In the genomic region with DNA sequence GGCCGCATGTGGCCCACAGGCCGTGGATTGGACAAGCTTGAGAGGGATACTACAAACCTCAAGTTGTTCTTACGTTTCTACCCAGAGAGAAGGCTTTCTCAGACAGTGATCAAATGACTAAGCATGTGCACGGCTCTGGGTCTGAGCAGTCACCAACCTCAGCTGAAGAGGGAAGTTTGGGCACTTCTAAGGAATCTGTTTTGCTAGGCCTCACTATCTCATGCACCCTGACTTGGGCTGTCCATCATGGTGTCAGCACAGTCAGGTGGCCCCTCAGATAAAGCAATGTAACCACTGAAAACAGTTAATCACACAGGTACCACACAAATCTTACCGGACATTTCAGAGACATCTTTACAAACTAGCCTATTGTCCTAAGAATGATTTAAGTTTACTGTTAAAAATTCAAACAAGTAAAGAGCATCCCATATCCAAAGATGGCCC, we compare ENCODE assay signal across 13 cellular contexts.
DNase-seq lines count a peak whose midpoint lies in the region; ATAC-seq and TF ChIP-seq lines count a peak whose summit lies in the region.
"Had no signal": no experiment of that assay in that cellular context is flagged by ENCODE, and none has a peak within 500 bp of the region (broad histone marks: within the 10 kb centered on the region; RNA-seq: fewer than 3 reads in every experiment).

No MANE protein-coding gene starts in this region.

- H3K4me1 Mint-ChIP-seq in stimulated activated memory B cell treated with anti-CD40 and anti-IgM and Interleukin-4, amounts not matched to agents 10 μg/mL and 1 μg/mL and 100 μg/mL, for 72 hours: peaks cover 79% of the 10 kb centered on the region
- H3K4me1 Mint-ChIP-seq in effector memory CD8-positive, alpha-beta T cell (ENCODE audit: low read depth in 2 of 2): peaks cover 67 to 68% of the 10 kb centered on the region in 2 donors

- intact Hi-C loops in posterior cingulate gyrus (cut with DNase I): no loop called here

- H4K20me1 ChIP-seq in KMS-11 (ENCODE audit: insufficient read depth): no peaks in the 10 kb centered on the region

- H3K36me3 Mint-ChIP-seq in stimulated activated memory B cell treated with anti-CD40 and anti-IgM and Interleukin-4, amounts not matched to agents 10 μg/mL and 1 μg/mL and 100 μg/mL, for 72 hours: no peaks in the 10 kb centered on the region
- H3K36me3 Mint-ChIP-seq in effector memory CD8-positive, alpha-beta T cell (ENCODE audit: insufficient read depth): peaks cover 9% of the 10 kb centered on the region

- H3K4me1 ChIP-seq in KMS-11 (ENCODE audit: low read depth, poor library complexity, severe bottlenecking): peaks cover 64% of the 10 kb centered on the region
- H3K4me1 ChIP-seq: HAP-1 had no signal

- no peaks in the 10 kb centered on the region for H3K9me3 Mint-ChIP-seq in stimulated activated memory B cell treated with anti-CD40 and anti-IgM and Interleukin-4, amounts not matched to agents 10 μg/mL and 1 μg/mL and 100 μg/mL, for 72 hours
- no peaks in the 10 kb centered on the region for H3K9me3 Mint-ChIP-seq in effector memory CD8-positive, alpha-beta T cell

- no peaks in the 10 kb centered on the region for H3K79me2 ChIP-seq in KMS-11 (ENCODE audit: insufficient read depth, low read depth)

- DNase-seq in stimulated activated CD4-positive, alpha-beta T cell treated with anti-CD3 and anti-CD28 coated beads, Interleukin-1b, Interleukin-23, amount 100 ng/mL, for 48 hours: peak; percentile 69
- DNase-seq in stimulated activated CD4-positive, alpha-beta T cell treated with anti-CD3 and anti-CD28 coated beads, Interleukin-2, amount 100 ng/mL, for 48 hours: no peak
- DNase-seq in amniotic epithelial cell (ENCODE audit: low read depth) (peak; percentile 48), posterior cingulate gyrus (no peak)
- DNase-seq in effector memory CD8-positive, alpha-beta T cell: no peak
- no peak for DNase-seq in central memory CD4-positive, alpha-beta T cell
- DNase-seq: CD4-positive, CD25-positive, alpha-beta regulatory T cell; left colon had no signal

- H3K36me3 ChIP-seq in KMS-11 (ENCODE audit: insufficient read depth): no peaks in the 10 kb centered on the region
- H3K36me3 ChIP-seq: HAP-1, SJSA1 had no signal

- peak; percentile 61 for ATAC-seq in stimulated activated memory B cell treated with anti-CD40 and anti-IgM and Interleukin-4, amounts not matched to agents 10 μg/mL and 1 μg/mL and 100 μg/mL, for 72 hours
- ATAC-seq in effector memory CD8-positive, alpha-beta T cell (replicated peaks): no peak
- ATAC-seq: left colon had no signal

- H3K4me2 ChIP-seq in KMS-11: peak overlapping the region; percentile 79

- H3K27ac Mint-ChIP-seq in stimulated activated memory B cell treated with anti-CD40 and anti-IgM and Interleukin-4, amounts not matched to agents 10 μg/mL and 1 μg/mL and 100 μg/mL, for 72 hours: peak overlapping the region; percentile 95
- H3K27ac Mint-ChIP-seq in effector memory CD8-positive, alpha-beta T cell: peak overlapping the region in 1 of 2 donors; percentile 6

- H3K27me3 ChIP-seq in KMS-11 (ENCODE audit: insufficient read depth, low read depth): no peaks in the 10 kb centered on the region
- H3K27me3 ChIP-seq: SJSA1 had no signal

- no peak overlapping the region for H3K4me3 ChIP-seq in KMS-11 (IDR thresholded peaks at IDR 0.05; ENCODE audit: insufficient read depth, low read depth, low read length)
- H3K4me3 ChIP-seq: HAP-1, SJSA1 had no signal

- no peak for TF ChIP-seq CTCF in KMS-11 (conservative IDR thresholded peaks at IDR 0.05; ENCODE audit: low read depth, low read length)

- H3K4me3 Mint-ChIP-seq in stimulated activated memory B cell treated with anti-CD40 and anti-IgM and Interleukin-4, amounts not matched to agents 10 μg/mL and 1 μg/mL and 100 μg/mL, for 72 hours: no peak overlapping the region
- no peak overlapping the region for H3K4me3 Mint-ChIP-seq in effector memory CD8-positive, alpha-beta T cell

- H3K27me3 Mint-ChIP-seq in stimulated activated memory B cell treated with anti-CD40 and anti-IgM and Interleukin-4, amounts not matched to agents 10 μg/mL and 1 μg/mL and 100 μg/mL, for 72 hours: no peaks in the 10 kb centered on the region
- H3K27me3 Mint-ChIP-seq in effector memory CD8-positive, alpha-beta T cell: no peaks in the 10 kb centered on the region
- H3K27me3 Mint-ChIP-seq: CD4-positive, CD25-positive, alpha-beta regulatory T cell had no signal

- peak overlapping the region; percentile 6; the same call in 1 of the 2 replicates for H3K27ac ChIP-seq in KMS-11
- H3K27ac ChIP-seq: epithelial cell of prostate, SJSA1 had no signal

- peak overlapping the region; percentile 3; the same call in 1 of the 2 replicates for H2AFZ ChIP-seq in KMS-11 (ENCODE audit: low read depth)

- H3K9ac ChIP-seq in KMS-11: no peak overlapping the region

Comparison
In these comparisons a context has a peak if more than half of its experiments do, and no peak if none do; other contexts are left out.
1. DNase-seq: peak in stimulated activated CD4-positive, alpha-beta T cell treated with anti-CD3 and anti-CD28 coated beads, Interleukin-1b, Interleukin-23, amount 100 ng/mL, for 48 hours (single experiment) and amniotic epithelial cell (single experiment); none in stimulated activated CD4-positive, alpha-beta T cell treated with anti-CD3 and anti-CD28 coated beads, Interleukin-2, amount 100 ng/mL, for 48 hours (0 of 2), effector memory CD8-positive, alpha-beta T cell (0 of 3), central memory CD4-positive, alpha-beta T cell (single experiment) and posterior cingulate gyrus (0 of 10).